ENCODE assay signal across 9 cellular contexts in the genomic region with DNA sequence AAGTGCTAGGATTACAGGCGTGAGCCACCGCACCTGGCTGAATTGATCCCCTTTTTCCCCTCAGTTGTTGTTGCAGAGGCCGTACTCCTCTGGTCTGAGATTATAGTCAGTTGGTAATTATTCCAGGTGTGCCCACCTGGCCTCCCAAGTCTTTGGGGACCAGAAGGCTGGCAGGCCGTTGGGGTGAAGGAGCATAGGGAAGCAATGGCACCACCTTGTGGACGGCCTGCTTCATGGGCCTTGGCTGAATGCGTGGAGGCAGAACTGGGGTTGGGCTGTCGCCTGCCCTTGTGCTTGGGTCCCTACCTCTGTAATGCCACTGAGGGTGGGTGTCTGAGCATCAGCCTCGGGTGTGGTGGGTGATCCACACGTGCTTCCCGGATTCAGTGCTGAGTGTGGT.
A peak's percentile ranks its signal among the peaks of the same experiment; 100 is the strongest.
DNase-seq lines count a peak whose midpoint lies in the region; ATAC-seq and TF ChIP-seq lines count a peak whose summit lies in the region.
"Had no signal": no experiment of that assay in that cellular context is flagged by ENCODE, and none has a peak within 500 bp of the region (broad histone marks: within the 10 kb centered on the region; RNA-seq: fewer than 3 reads in every experiment).

No MANE protein-coding gene starts in this region.

- H3K36me3 ChIP-seq in HAP-1 (replicated peaks) (no peaks in the 10 kb centered on the region), stomach (peaks cover 0 to 11% (median 6%) of the 10 kb centered on the region in 4 donors)

- no peak overlapping the region for H3K4me3 Mint-ChIP-seq in Calu3 (ENCODE audit: low read depth, unreplicated experiment)
- no peak overlapping the region for H3K4me3 Mint-ChIP-seq in natural killer cell

- H3K36me3 Mint-ChIP-seq in Calu3 (ENCODE audit: insufficient read depth, unreplicated experiment) (no peaks in the 10 kb centered on the region), natural killer cell (no peaks in the 10 kb centered on the region)

- peak overlapping the region in 4 of 5 donors; percentile 3 to 88 (median 32) for H3K27ac ChIP-seq in stomach
- H3K27ac ChIP-seq: SK-N-MC had no signal

- TF ChIP-seq POLR2A in stomach (IDR thresholded peaks at IDR 0.05), result no peak

- BruUV-seq in Calu3 (replicated peaks; lab: Mats Ljungman, UMichigan), result no TSS peak

- in situ Hi-C loops in HAP-1 (cut with MboI; ENCODE audit: low sequenced_read_pairs), result no loop called here

- intact Hi-C loops in Calu3 (cut with micrococcal nuclease; ENCODE audit: unreplicated experiment), result loop anchor here (1.0 kb wide), 1 partner anchor 218 kb away; no protein-coding TSS in a partner anchor
- intact Hi-C loops in natural killer cell (cut with micrococcal nuclease), result loop anchor here (1.0 kb wide), 2 partner anchors 211 to 218 kb away; no protein-coding TSS in a partner anchor
- intact Hi-C loops in stomach (cut with DNase I; ENCODE audit: low total_unique reads), result loop anchor here (10.0 kb wide), 1 partner anchor 212 kb away; a partner anchor contains a TSS

- DNase-seq in Calu3 (peak; percentile 58), HAP-1 (ENCODE audit: low spot score in 2 of 2) (peak; percentile 47 to 74), NCI-H526 treated with DMSO at 0.1 percent for 48 hours (lab: John Stamatoyannopoulos, UW) (peak; percentile 2), epidermal melanocyte (ENCODE audit: insufficient read length, low spot score) (peak; percentile 63), natural killer cell (peak; percentile 60), stomach (peak; percentile 82)
- DNase-seq in activated CD8-positive, alpha-beta memory T cell treated with anti-CD3 and anti-CD28 coated beads for 48 hours (ENCODE audit: low read depth in 2 of 3, low spot score in 2 of 3), result peak; percentile 14 to 50 (median 39)

- H3K27me3 Mint-ChIP-seq in Calu3 (ENCODE audit: unreplicated experiment), result peaks cover 14% of the 10 kb centered on the region
- H3K27me3 Mint-ChIP-seq in natural killer cell (ENCODE audit: low read depth in 2 of 2), result no peaks in the 10 kb centered on the region

- no peak for TF ChIP-seq EP300 in stomach (IDR thresholded peaks at IDR 0.05)

- no peak for TF ChIP-seq CTCF in Calu3 (IDR thresholded peaks at IDR 0.05; ENCODE audit: unreplicated experiment)
- TF ChIP-seq CTCF in natural killer cell (IDR thresholded peaks at IDR 0.05), result peak; percentile 54
- peak in 6 of 7 experiments; percentile 55 to 89 (median 71) for TF ChIP-seq CTCF in stomach (IDR thresholded peaks at IDR 0.05)

- H3K9me3 Mint-ChIP-seq in Calu3 (ENCODE audit: low read depth, unreplicated experiment) (no peaks in the 10 kb centered on the region), natural killer cell (no peaks in the 10 kb centered on the region)

- H3K4me1 Mint-ChIP-seq in Calu3 (ENCODE audit: low read depth, unreplicated experiment), result no peaks in the 10 kb centered on the region
- peaks cover 4 to 5% of the 10 kb centered on the region in 2 donors for H3K4me1 Mint-ChIP-seq in natural killer cell

- H3K27me3 ChIP-seq in HAP-1 (ENCODE audit: low read depth) (no peaks in the 10 kb centered on the region), stomach (no peaks in the 10 kb centered on the region)

- CTCF ChIA-PET in Calu3 (lab: Charles Lee), result interaction anchor here (1.3 kb wide), 1 partner anchor 217 kb away, joined by 4 read pairs; no protein-coding TSS in a partner anchor

- H3K4me1 ChIP-seq in HAP-1 (no peaks in the 10 kb centered on the region), stomach (peaks cover 16 to 47% (median 35%) of the 10 kb centered on the region in 4 donors)

- H3K27ac Mint-ChIP-seq in Calu3 (ENCODE audit: unreplicated experiment) (no peak overlapping the region), natural killer cell (peak overlapping the region in 1 of 2 donors; percentile 64)

- ATAC-seq in natural killer cell, result peak; percentile 81 to 96 (median 90)
- no peak for ATAC-seq in GM18873 (IDR thresholded peaks at IDR 0.05; ENCODE audit: low FRiP score, unreplicated experiment)

- H3K9me3 ChIP-seq in HAP-1 (no peaks in the 10 kb centered on the region), stomach (no peaks in the 10 kb centered on the region)

- H3K4me3 ChIP-seq in HAP-1, result no peak overlapping the region
- H3K4me3 ChIP-seq in stomach, result no peak overlapping the region
- H3K4me3 ChIP-seq: SK-N-MC had no signal

- WGBS in stomach, 5 donors, result 38 to 58% (median 44%) methylated on average over 7 to 10 of the region's 10 CpGs

Comparison
In these comparisons a context has a peak if more than half of its experiments do, and no peak if none do; other contexts are left out.
1. DNase-seq: peak in every context shown above with its lines; median percentile 82 in stomach; 63 in epidermal melanocyte; 60 in HAP-1; 60 in natural killer cell; 58 in Calu3; 39 in activated CD8-positive, alpha-beta memory T cell treated with anti-CD3 and anti-CD28 coated beads for 48 hours; 2 in NCI-H526 treated with DMSO at 0.1 percent for 48 hours.